Comparison of ENCODE assay signal across 24 cellular contexts in genomic region chr1:92340154-92340553, GRCh38.
"Had no signal": no experiment of that assay in that cellular context is flagged by ENCODE, and none has a peak within 500 bp of the region (broad histone marks: within the 10 kb centered on the region; RNA-seq: fewer than 3 reads in every experiment).

No MANE protein-coding gene starts in this region.

- H3K4me2 ChIP-seq: hepatocyte had no signal

- H3K4me1 ChIP-seq: esophagus muscularis mucosa, foreskin keratinocyte, gastroesophageal sphincter, heart left ventricle, left lung, lower lobe of right lung had no signal

- DNase-seq: dermis blood vessel endothelial cell; dorsolateral prefrontal cortex; effector CD4-positive, alpha-beta T cell; effector memory CD4-positive, alpha-beta T cell; foreskin keratinocyte; heart left ventricle; hypothalamus; immature natural killer cell; islet precursor cell; kidney; kidney glomerular epithelial cell; left colon; left lung; lower lobe of right lung; mesenchymal stem cell; mucosa of descending colon; naive B cell had no signal

- FAIRE-seq: colon, endothelial cell of umbilical vein, frontal cortex, kidney had no signal

- H2AFZ ChIP-seq: hepatocyte had no signal

- H3K4me3 ChIP-seq: coronary artery, dorsolateral prefrontal cortex, esophagus muscularis mucosa, gastroesophageal sphincter, heart left ventricle, hepatocyte, left lung, lower lobe of right lung, mucosa of descending colon had no signal

- H3K27ac ChIP-seq: coronary artery, dorsolateral prefrontal cortex, esophagus muscularis mucosa, foreskin keratinocyte, gastroesophageal sphincter, heart left ventricle, hepatocyte, left lung, lower lobe of right lung had no signal

- H3K79me2 ChIP-seq: hepatocyte had no signal

- ATAC-seq: foreskin keratinocyte, gastroesophageal sphincter, heart left ventricle, left colon, left lung, lower lobe of right lung, mucosa of descending colon had no signal

- H3K9me3 ChIP-seq: esophagus muscularis mucosa, gastroesophageal sphincter, heart left ventricle, left lung, lower lobe of right lung, mucosa of descending colon had no signal

- H3K27me3 ChIP-seq: dorsolateral prefrontal cortex, esophagus muscularis mucosa, foreskin keratinocyte, gastroesophageal sphincter, heart left ventricle, hepatocyte, left lung had no signal
